1 cellular context compared by ENCODE assay signal in the genomic region with DNA sequence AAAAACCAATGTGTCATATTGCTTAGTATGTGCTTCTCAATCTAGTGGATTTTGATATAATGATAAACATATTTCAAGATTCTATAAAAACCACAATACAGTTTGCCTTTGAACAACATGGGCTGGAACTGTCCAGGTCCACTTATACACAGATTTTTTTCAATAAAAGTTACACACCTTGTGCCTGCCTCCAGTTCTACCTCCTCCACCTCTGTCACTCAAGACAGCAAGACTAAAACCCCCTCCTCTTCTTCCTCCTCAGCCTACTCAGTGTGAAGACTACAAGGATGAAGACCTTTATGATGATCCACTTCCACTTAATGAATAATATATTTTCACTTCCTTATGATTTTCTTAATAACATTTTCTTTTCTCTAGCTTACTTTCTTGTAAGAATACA.
TF ChIP-seq lines count a peak whose summit lies in the region.

No MANE protein-coding gene starts in this region.

TF ChIP-seq in GM23338, 12 proteins besides CTCF, POLR2A, EP300 and RAD21 (continued from another document):
- TF ChIP-seq, protein P1, sequence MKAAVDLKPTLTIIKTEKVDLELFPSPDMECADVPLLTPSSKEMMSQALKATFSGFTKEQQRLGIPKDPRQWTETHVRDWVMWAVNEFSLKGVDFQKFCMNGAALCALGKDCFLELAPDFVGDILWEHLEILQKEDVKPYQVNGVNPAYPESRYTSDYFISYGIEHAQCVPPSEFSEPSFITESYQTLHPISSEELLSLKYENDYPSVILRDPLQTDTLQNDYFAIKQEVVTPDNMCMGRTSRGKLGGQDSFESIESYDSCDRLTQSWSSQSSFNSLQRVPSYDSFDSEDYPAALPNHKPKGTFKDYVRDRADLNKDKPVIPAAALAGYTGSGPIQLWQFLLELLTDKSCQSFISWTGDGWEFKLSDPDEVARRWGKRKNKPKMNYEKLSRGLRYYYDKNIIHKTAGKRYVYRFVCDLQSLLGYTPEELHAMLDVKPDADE (IDR thresholded peaks at IDR 0.05): no peak
